ENCODE assay signal across 1 cellular context in genomic region chr17:38790148-38790707, GRCh38. TPM values are rescaled to one million over a fixed set of nuclear protein-coding genes. Genes with fewer than 3 reads are reported as not detected.
"Had no signal": no experiment of that assay in that cellular context is flagged by ENCODE, and none has a peak within 500 bp of the region (broad histone marks: within the 10 kb centered on the region; RNA-seq: fewer than 3 reads in every experiment).

No MANE protein-coding gene starts in this region.

RNA-seq across cellular contexts. Expression of gene PCGF2, which starts 42.1 kb away (rescaled TPM):
- total RNA-seq: natural killer cell treated with Interleukin-12 subunit alpha and Interleukin-12 subunit beta and Interleukin-15 and Interleukin-18, amount 100 ng/mL, for 72 hours had no signal
